ENCODE assay signal across 19 cellular contexts in the genomic region with DNA sequence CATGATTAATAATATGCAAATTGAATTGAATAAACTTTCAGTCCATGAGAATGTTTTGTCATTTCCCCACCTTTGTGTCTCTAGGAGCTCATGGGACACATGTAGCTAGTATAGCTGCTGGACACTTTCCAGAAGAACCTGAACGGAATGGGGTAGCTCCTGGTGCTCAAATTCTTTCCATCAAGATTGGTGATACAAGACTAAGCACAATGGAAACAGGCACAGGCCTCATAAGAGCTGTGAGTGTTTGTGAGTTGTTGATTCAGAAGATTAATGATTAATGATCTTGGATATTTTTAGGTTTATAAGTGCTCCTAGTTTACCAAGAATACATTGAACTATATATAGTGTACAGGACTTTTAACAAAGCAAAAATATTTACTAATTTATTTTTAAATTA.
"Had no signal": no experiment of that assay in that cellular context is flagged by ENCODE, and none has a peak within 500 bp of the region (broad histone marks: within the 10 kb centered on the region; RNA-seq: fewer than 3 reads in every experiment).

No MANE protein-coding gene starts in this region.

- H3K9me3 ChIP-seq: esophagus muscularis mucosa, gastrocnemius medialis, mucosa of descending colon, right atrium auricular region, stomach, thoracic aorta, transverse colon had no signal

- H3K27ac ChIP-seq: dorsolateral prefrontal cortex, esophagus muscularis mucosa, right atrium auricular region, stomach, thoracic aorta, transverse colon had no signal

- DNase-seq: central memory CD4-positive, alpha-beta T cell; cortex of kidney; dorsolateral prefrontal cortex; effector CD8-positive, alpha-beta T cell; gastrocnemius medialis; mucosa of descending colon; naive thymus-derived CD8-positive, alpha-beta T cell; posterior cingulate gyrus; small intestine; stimulated activated CD4-positive, alpha-beta T cell treated with anti-CD3 and anti-CD28 coated beads, Interleukin-12 subunit alpha, Interleukin-12 subunit beta, amount 100 ng/mL, for 4 hours; stimulated activated naive CD4-positive, alpha-beta T cell; stomach; substantia nigra; transverse colon had no signal

- H3K4me1 Mint-ChIP-seq: neural crest cell had no signal

- H3K27me3 ChIP-seq: dorsolateral prefrontal cortex, esophagus muscularis mucosa, gastrocnemius medialis, right atrium auricular region, stomach, transverse colon had no signal

- ATAC-seq: gastrocnemius medialis; mucosa of descending colon; naive thymus-derived CD8-positive, alpha-beta T cell had no signal

- FAIRE-seq: keratinocyte, small intestine had no signal

- H3K4me3 ChIP-seq: dorsolateral prefrontal cortex, esophagus muscularis mucosa, gastrocnemius medialis, mucosa of descending colon, right atrium auricular region, stomach, thoracic aorta, transverse colon had no signal

- H3K4me1 ChIP-seq: esophagus muscularis mucosa, right atrium auricular region, transverse colon had no signal

- H3K27me3 Mint-ChIP-seq: naive thymus-derived CD8-positive, alpha-beta T cell had no signal

- H3K4me3 Mint-ChIP-seq: naive thymus-derived CD8-positive, alpha-beta T cell; neural crest cell had no signal

- H3K9me3 Mint-ChIP-seq: naive thymus-derived CD8-positive, alpha-beta T cell; neural crest cell had no signal
